Comparison of ENCODE assay signal across 8 cellular contexts in genomic region chr3:152298393-152299242, GRCh38. TPM values are rescaled to one million over a fixed set of nuclear protein-coding genes. Genes with fewer than 3 reads are reported as not detected.
DNase-seq lines count a peak whose midpoint lies in the region; ATAC-seq and TF ChIP-seq lines count a peak whose summit lies in the region.

No MANE protein-coding gene starts in this region.

- peak; percentile 73 for ATAC-seq in GM18511 (IDR thresholded peaks at IDR 0.05; ENCODE audit: unreplicated experiment)
- ATAC-seq in HG03064 (IDR thresholded peaks at IDR 0.05; ENCODE audit: low read depth, unreplicated experiment): peak; percentile 32

- DNase-seq in AG04450 (ENCODE audit: low read depth, low spot score) (peak; percentile 95), NCI-H2227 (lab: John Stamatoyannopoulos, UW; ENCODE audit: unreplicated experiment) (peak; percentile 85), endodermal cell (peak; percentile 55), suprapubic skin (ENCODE audit: low spot score in 2 of 2) (no peak)
- DNase-seq in activated CD4-positive, alpha-beta T cell treated with anti-CD3 and anti-CD28 coated beads, Interleukin-2, amount 10 ng/mL, durations not matched to agents 24 days and 14 days: peak; percentile 83

- peak overlapping the region; percentile 98 for H3K27ac Mint-ChIP-seq in activated CD4-positive, alpha-beta T cell treated with anti-CD3 and anti-CD28 coated beads, Interleukin-2, amount 10 ng/mL, durations not matched to agents 24 days and 14 days
- H3K27ac Mint-ChIP-seq in endodermal cell: no peak overlapping the region

- H3K36me3 Mint-ChIP-seq in activated CD4-positive, alpha-beta T cell treated with anti-CD3 and anti-CD28 coated beads, Interleukin-2, amount 10 ng/mL, durations not matched to agents 24 days and 14 days (ENCODE audit: low read depth): peaks cover 39% of the 10 kb centered on the region
- no peaks in the 10 kb centered on the region for H3K36me3 Mint-ChIP-seq in endodermal cell (ENCODE audit: low read depth)

- H3K4me1 ChIP-seq in endodermal cell (ENCODE audit: control insufficient read depth, insufficient read depth, low read length) (no peaks in the 10 kb centered on the region), mononuclear cell (ENCODE audit: insufficient read depth, low read length) (peaks cover 68% of the 10 kb centered on the region), suprapubic skin (peaks cover 81% of the 10 kb centered on the region)

- POLR2A ChIA-PET in AG04450 (lab: Yijun Ruan, JAX): interaction anchor here (0.6 kb wide), 1 partner anchor 30 kb away, joined by 3 read pairs; the partner anchor contains the start of gene MBNL1

- no peak for TF ChIP-seq POLR2A in suprapubic skin (IDR thresholded peaks at IDR 0.05)

- TF ChIP-seq CTCF in AG04450 (IDR thresholded peaks at IDR 0.05; ENCODE audit: low read depth, low read length): no peak
- TF ChIP-seq CTCF in endodermal cell (conservative IDR thresholded peaks at IDR 0.05): no peak
- no peak for TF ChIP-seq CTCF in suprapubic skin (IDR thresholded peaks at IDR 0.05)

- 83 to 95% methylated on average over 9 to 14 of the region's 14 CpGs for WGBS in endodermal cell (ENCODE audit: insufficient coverage in 1 of 2, insufficient read length in 1 of 2), 2 experiments
- 1% methylated on average over 14 of the region's 14 CpGs for WGBS in suprapubic skin

- TF ChIP-seq EP300 in suprapubic skin (IDR thresholded peaks at IDR 0.05): no peak

- CTCF ChIA-PET in AG04450 (lab: Charles Lee): interaction anchor here (0.5 to 2.5 kb wide), 2 partner anchors 145 to 971 kb away, joined by 4 to 7 read pairs; no protein-coding TSS in a partner anchor

- H3K9ac ChIP-seq in endodermal cell (ENCODE audit: extremely low read depth, low read length, poor library complexity, severe bottlenecking): no peak overlapping the region

- H3K4me3 Mint-ChIP-seq in activated CD4-positive, alpha-beta T cell treated with anti-CD3 and anti-CD28 coated beads, Interleukin-2, amount 10 ng/mL, durations not matched to agents 24 days and 14 days: peak overlapping the region; percentile 88
- H3K4me3 Mint-ChIP-seq in endodermal cell: no peak overlapping the region

- H3K36me3 ChIP-seq in endodermal cell (ENCODE audit: control insufficient read depth, insufficient read depth, low read length) (no peaks in the 10 kb centered on the region), suprapubic skin (no peaks in the 10 kb centered on the region)

- peak overlapping the region; percentile 51 for H3K4me3 ChIP-seq in AG04450 (ENCODE audit: low read depth, low read length)
- no peak overlapping the region for H3K4me3 ChIP-seq in endodermal cell (ENCODE audit: low read length)
- peak overlapping the region; percentile 15 for H3K4me3 ChIP-seq in mononuclear cell (ENCODE audit: low read length)
- peak overlapping the region; percentile 44 for H3K4me3 ChIP-seq in suprapubic skin

- H3K27ac ChIP-seq in AG04450 (ENCODE audit: low read depth, low read length) (peak overlapping the region; percentile 85), endodermal cell (ENCODE audit: low read depth, low read length) (peak overlapping the region; percentile 57), suprapubic skin (peak overlapping the region; percentile 92)

- H3K27me3 ChIP-seq in AG04450 (ENCODE audit: control insufficient read depth, insufficient read depth, low read length) (no peaks in the 10 kb centered on the region), endodermal cell (ENCODE audit: control insufficient read depth, insufficient read depth, low read length, poor library complexity, severe bottlenecking) (peaks cover 80% of the 10 kb centered on the region), mononuclear cell (ENCODE audit: insufficient read depth, low read length) (no peaks in the 10 kb centered on the region), suprapubic skin (no peaks in the 10 kb centered on the region)

- H3K27me3 Mint-ChIP-seq in activated CD4-positive, alpha-beta T cell treated with anti-CD3 and anti-CD28 coated beads, Interleukin-2, amount 10 ng/mL, durations not matched to agents 24 days and 14 days: no peaks in the 10 kb centered on the region
- H3K27me3 Mint-ChIP-seq in endodermal cell (ENCODE audit: insufficient read depth): peaks cover 67% of the 10 kb centered on the region

- H3K9me3 ChIP-seq in AG04450 (ENCODE audit: control insufficient read depth, insufficient read depth, low read length) (no peaks in the 10 kb centered on the region), endodermal cell (ENCODE audit: control insufficient read depth, low read length) (no peaks in the 10 kb centered on the region), mononuclear cell (ENCODE audit: low read depth, low read length) (no peaks in the 10 kb centered on the region), suprapubic skin (no peaks in the 10 kb centered on the region)

- intact Hi-C loops in activated CD4-positive, alpha-beta T cell treated with anti-CD3 and anti-CD28 coated beads, Interleukin-2, amount 10 ng/mL, durations not matched to agents 24 days and 14 days (cut with micrococcal nuclease): loop anchor here (1.0 to 5.0 kb wide), 4 partner anchors 26 to 56 kb away; no protein-coding TSS in a partner anchor

- peaks cover 59% of the 10 kb centered on the region for H3K4me1 Mint-ChIP-seq in activated CD4-positive, alpha-beta T cell treated with anti-CD3 and anti-CD28 coated beads, Interleukin-2, amount 10 ng/mL, durations not matched to agents 24 days and 14 days
- H3K4me1 Mint-ChIP-seq in endodermal cell: peaks cover 28% of the 10 kb centered on the region

- H3K9me3 Mint-ChIP-seq in activated CD4-positive, alpha-beta T cell treated with anti-CD3 and anti-CD28 coated beads, Interleukin-2, amount 10 ng/mL, durations not matched to agents 24 days and 14 days: no peaks in the 10 kb centered on the region
- H3K9me3 Mint-ChIP-seq in endodermal cell: no peaks in the 10 kb centered on the region

RNA-seq across cellular contexts. Expression of gene MBNL1, which starts 29.9 kb away (rescaled TPM):
- polyA plus RNA-seq in AG04450 (2011; rRNA removed): 92.1 and 95.5 TPM in 2 replicates
- 295 and 329 TPM in 2 replicates for polyA minus RNA-seq in AG04450 (2011; rRNA and poly(A)+ RNA removed)
- total RNA-seq in activated CD4-positive, alpha-beta T cell treated with anti-CD3 and anti-CD28 coated beads, Interleukin-2, amount 10 ng/mL, durations not matched to agents 24 days and 14 days: 296 and 298 TPM in 2 replicates
- total RNA-seq in endodermal cell (1 to 10 TPM; 1.3 to 4.9 TPM), mononuclear cell (929 TPM), suprapubic skin (100 to 1,000 TPM; 258 to 478 (median 320) TPM)
- 15.2 TPM for polyA plus RNA-seq in endodermal cell (2013, experiment 1 of 2)
- 13.7 TPM for polyA plus RNA-seq in endodermal cell (2013, experiment 2 of 2)

Comparison
In these comparisons a context has a peak if more than half of its experiments do, and no peak if none do; other contexts are left out.
1. DNase-seq: peak in AG04450 (single experiment), NCI-H2227 (single experiment), activated CD4-positive, alpha-beta T cell treated with anti-CD3 and anti-CD28 coated beads, Interleukin-2, amount 10 ng/mL, durations not matched to agents 24 days and 14 days (single experiment) and endodermal cell (single experiment); none in suprapubic skin (0 of 2).
2. RNA of gene MBNL1, which starts 29.9 kb away (total RNA-seq): 929 TPM in mononuclear cell (single experiment), 258 to 478 TPM in suprapubic skin and 296 to 298 TPM in activated CD4-positive, alpha-beta T cell treated with anti-CD3 and anti-CD28 coated beads, Interleukin-2, amount 10 ng/mL, durations not matched to agents 24 days and 14 days; 1.3 to 4.9 TPM in endodermal cell; every median in the first group is over 10 times any median in the second.
3. Peak in every context shown above with its lines, with median percentiles within 50 percentile points of each other: H3K27ac ChIP-seq.